Comparison of ENCODE assay signal across 1 cellular context in the genomic region with DNA sequence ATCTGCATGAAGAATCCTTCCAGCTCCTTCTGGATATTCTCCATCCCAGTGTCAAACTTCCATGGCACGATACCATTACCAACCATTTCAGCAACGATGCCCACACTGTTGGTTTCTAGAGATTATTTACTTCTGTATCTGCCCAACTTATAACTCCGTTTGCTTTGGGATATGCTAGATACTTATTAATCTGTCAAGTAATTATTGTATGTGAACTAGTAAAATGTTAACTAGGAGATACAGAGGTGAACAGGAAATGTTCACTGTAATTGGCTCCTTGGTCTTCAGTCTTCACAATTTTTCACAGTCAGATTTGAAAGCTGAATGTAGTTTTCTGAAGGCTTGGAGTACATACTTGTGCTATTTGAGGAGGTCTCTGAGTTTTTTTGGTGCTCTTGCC.
TF ChIP-seq lines count a peak whose summit lies in the region.

No MANE protein-coding gene starts in this region.

TF ChIP-seq in WTC11, 78 proteins besides CTCF, POLR2A, EP300 and RAD21 (continued from another document):
- TF ChIP-seq STAT6 (CRISPR knock-in tag; conservative IDR thresholded peaks at IDR 0.05; ENCODE audit: low read depth), result no peak
- no peak for TF ChIP-seq ZNF532 (CRISPR knock-in tag; IDR thresholded peaks at IDR 0.05; ENCODE audit: borderline replicate concordance)
- TF ChIP-seq CREM (CRISPR knock-in tag; IDR thresholded peaks at IDR 0.05), result no peak
- TF ChIP-seq ZNF263 (CRISPR knock-in tag; IDR thresholded peaks at IDR 0.05; ENCODE audit: low read depth), result no peak
- no peak for TF ChIP-seq JAZF1 (CRISPR knock-in tag; IDR thresholded peaks at IDR 0.05)
- no peak for TF ChIP-seq NR2C2 (CRISPR knock-in tag; IDR thresholded peaks at IDR 0.05)
- no peak for TF ChIP-seq ATF2 (CRISPR knock-in tag; IDR thresholded peaks at IDR 0.05; ENCODE audit: borderline replicate concordance, low read depth)
- TF ChIP-seq, protein P1, sequence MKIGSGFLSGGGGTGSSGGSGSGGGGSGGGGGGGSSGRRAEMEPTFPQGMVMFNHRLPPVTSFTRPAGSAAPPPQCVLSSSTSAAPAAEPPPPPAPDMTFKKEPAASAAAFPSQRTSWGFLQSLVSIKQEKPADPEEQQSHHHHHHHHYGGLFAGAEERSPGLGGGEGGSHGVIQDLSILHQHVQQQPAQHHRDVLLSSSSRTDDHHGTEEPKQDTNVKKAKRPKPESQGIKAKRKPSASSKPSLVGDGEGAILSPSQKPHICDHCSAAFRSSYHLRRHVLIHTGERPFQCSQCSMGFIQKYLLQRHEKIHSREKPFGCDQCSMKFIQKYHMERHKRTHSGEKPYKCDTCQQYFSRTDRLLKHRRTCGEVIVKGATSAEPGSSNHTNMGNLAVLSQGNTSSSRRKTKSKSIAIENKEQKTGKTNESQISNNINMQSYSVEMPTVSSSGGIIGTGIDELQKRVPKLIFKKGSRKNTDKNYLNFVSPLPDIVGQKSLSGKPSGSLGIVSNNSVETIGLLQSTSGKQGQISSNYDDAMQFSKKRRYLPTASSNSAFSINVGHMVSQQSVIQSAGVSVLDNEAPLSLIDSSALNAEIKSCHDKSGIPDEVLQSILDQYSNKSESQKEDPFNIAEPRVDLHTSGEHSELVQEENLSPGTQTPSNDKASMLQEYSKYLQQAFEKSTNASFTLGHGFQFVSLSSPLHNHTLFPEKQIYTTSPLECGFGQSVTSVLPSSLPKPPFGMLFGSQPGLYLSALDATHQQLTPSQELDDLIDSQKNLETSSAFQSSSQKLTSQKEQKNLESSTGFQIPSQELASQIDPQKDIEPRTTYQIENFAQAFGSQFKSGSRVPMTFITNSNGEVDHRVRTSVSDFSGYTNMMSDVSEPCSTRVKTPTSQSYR (CRISPR knock-in tag; IDR thresholded peaks at IDR 0.05), result no peak
TF ChIP-seq in WTC11: peak in this region for 0.
